13 cellular contexts compared by ENCODE assay signal in the genomic region with DNA sequence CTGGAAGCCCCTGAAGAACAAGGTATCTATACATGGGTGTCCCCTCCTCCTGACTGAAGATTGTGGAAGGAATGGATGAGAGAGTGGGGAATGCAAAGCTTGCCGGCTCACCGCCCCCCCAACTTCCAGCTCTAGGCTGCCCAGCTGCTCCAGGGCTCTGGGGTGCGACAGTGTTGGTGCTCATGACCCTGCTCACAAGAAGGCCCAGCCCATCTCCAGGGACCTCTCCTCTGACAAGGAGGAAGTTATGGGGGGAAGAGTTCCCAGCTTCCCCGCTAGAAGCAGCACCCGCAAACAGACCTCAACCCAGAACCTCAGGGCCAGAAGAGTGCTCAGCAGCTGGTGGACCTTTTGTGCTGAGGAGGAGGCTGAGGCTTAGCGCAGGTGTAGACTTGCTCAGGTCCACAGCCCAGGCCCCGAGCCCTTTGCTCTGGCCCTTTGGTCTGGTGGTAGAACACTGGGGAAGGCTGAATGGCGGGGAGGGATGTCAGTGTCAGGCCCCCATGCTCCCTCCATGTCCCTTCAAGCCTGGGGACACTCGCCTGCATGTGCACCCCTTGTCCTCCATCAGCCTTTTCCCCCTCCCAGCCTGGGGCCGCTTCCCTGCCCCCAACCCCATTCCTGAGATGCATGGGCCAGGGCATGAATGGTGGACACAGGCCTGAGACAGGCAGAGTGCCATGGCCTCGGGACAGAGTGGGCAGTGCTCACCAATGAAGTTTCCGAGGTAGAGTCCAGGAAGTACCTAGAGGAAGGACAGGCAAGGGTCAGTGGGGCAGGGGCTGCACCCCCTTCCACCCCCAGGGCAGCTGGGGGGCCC. TPM values are rescaled to one million over a fixed set of nuclear protein-coding genes. Genes with fewer than 3 reads are reported as not detected.
DNase-seq lines count a peak whose midpoint lies in the region; ATAC-seq and TF ChIP-seq lines count a peak whose summit lies in the region.
"Had no signal": no experiment of that assay in that cellular context is flagged by ENCODE, and none has a peak within 500 bp of the region (broad histone marks: within the 10 kb centered on the region; RNA-seq: fewer than 3 reads in every experiment).

No MANE protein-coding gene starts in this region.

- H3K79me1 ChIP-seq in neuronal stem cell (ENCODE audit: low read depth, low read length) (no peaks in the 10 kb centered on the region), mesendoderm (ENCODE audit: low read length) (no peaks in the 10 kb centered on the region)

- TF ChIP-seq CTCF in CD8-positive, alpha-beta T cell (IDR thresholded peaks at IDR 0.05) = no peak
- peak; percentile 31 for TF ChIP-seq CTCF in NB4 (IDR thresholded peaks at IDR 0.05; ENCODE audit: low read depth, low read length)

- H3K27me3 Mint-ChIP-seq in CD8-positive, alpha-beta T cell (ENCODE audit: low read depth) = peaks cover 32% of the 10 kb centered on the region
- peaks cover 58% of the 10 kb centered on the region for H3K27me3 Mint-ChIP-seq in activated T-helper 1 cell treated with anti-CD3 and anti-CD28 coated beads, Interleukin-12 subunit alpha, Interleukin-12 subunit beta, Interleukin-2, Interleukin-4 antibody, amounts not matched to agents 30 ng/mL and 10 ng/mL and 1 ng/mL, durations not matched to agents 14 hours and 24 hours and 36 hours (ENCODE audit: insufficient read depth)

- H3K18ac ChIP-seq in neuronal stem cell (ENCODE audit: low read length) (peak overlapping the region; percentile 18), mesendoderm (ENCODE audit: low read length) (no peak overlapping the region)

- H3K27ac ChIP-seq in CD8-positive, alpha-beta T cell (ENCODE audit: low read depth, low read length) = no peak overlapping the region
- H3K27ac ChIP-seq in neuronal stem cell (replicated peaks; ENCODE audit: low read length) (no peak overlapping the region), mesendoderm (ENCODE audit: low read depth, low read length) (no peak overlapping the region)

- H2AK5ac ChIP-seq in neuronal stem cell (ENCODE audit: low read depth, low read length) = peak overlapping the region; percentile 78
- H2AK5ac ChIP-seq in mesendoderm (ENCODE audit: low read length) = no peak overlapping the region

- no peak for ATAC-seq in CD8-positive, alpha-beta T cell
- ATAC-seq in GM21786 (IDR thresholded peaks at IDR 0.05; ENCODE audit: unreplicated experiment) = no peak

- H3K14ac ChIP-seq in neuronal stem cell (ENCODE audit: low read length) = no peak overlapping the region

- H2BK15ac ChIP-seq in neuronal stem cell (ENCODE audit: low read length) (no peak overlapping the region), mesendoderm (replicated peaks; ENCODE audit: low read depth) (no peak overlapping the region)

- H3K9ac ChIP-seq in endocrine pancreas (ENCODE audit: control insufficient read depth, insufficient read depth, low read length) = peak overlapping the region; percentile 94
- H3K9ac ChIP-seq in neuronal stem cell (ENCODE audit: low read depth, low read length, poor library complexity) = peak overlapping the region; percentile 94
- H3K9ac ChIP-seq in mesendoderm (ENCODE audit: low read length) = no peak overlapping the region

- peak overlapping the region; percentile 44 for H3K4me3 ChIP-seq in CD8-positive, alpha-beta T cell (ENCODE audit: low read depth, low read length)
- H3K4me3 ChIP-seq in NB4 (ENCODE audit: low read depth, low read length) (no peak overlapping the region), endocrine pancreas (ENCODE audit: control insufficient read depth, insufficient read depth, low read length) (no peak overlapping the region), neuronal stem cell (ENCODE audit: low read length in 2 of 2) (peak overlapping the region in 1 of 2 donors; percentile 68), mesendoderm (ENCODE audit: low read length) (no peak overlapping the region)

- H3K27me3 ChIP-seq in CD8-positive, alpha-beta T cell (ENCODE audit: insufficient read depth, low read length) = peaks cover 21% of the 10 kb centered on the region
- H3K27me3 ChIP-seq in endocrine pancreas (ENCODE audit: control insufficient read depth, insufficient read depth, low read length) = no peaks in the 10 kb centered on the region
- H3K27me3 ChIP-seq in neuronal stem cell (ENCODE audit: control insufficient read depth in 3 of 3, insufficient read depth in 3 of 3, low read depth in 1 of 3, low read length in 3 of 3) = peaks cover 0 to 30% (median 5%) of the 10 kb centered on the region in 3 experiments
- peaks cover 8% of the 10 kb centered on the region for H3K27me3 ChIP-seq in mesendoderm (ENCODE audit: insufficient read depth, low read length, poor library complexity)

- H4K5ac ChIP-seq in mesendoderm (ENCODE audit: low read length) = no peak overlapping the region

- H3K4ac ChIP-seq in neuronal stem cell (ENCODE audit: low read length) = peak overlapping the region; percentile 2
- H3K4ac ChIP-seq in mesendoderm (ENCODE audit: low read depth, low read length) = no peak overlapping the region

- H3K4me1 Mint-ChIP-seq in CD8-positive, alpha-beta T cell (ENCODE audit: low read depth) = peaks cover 11% of the 10 kb centered on the region
- peaks cover 5% of the 10 kb centered on the region for H3K4me1 Mint-ChIP-seq in activated T-helper 1 cell treated with anti-CD3 and anti-CD28 coated beads, Interleukin-12 subunit alpha, Interleukin-12 subunit beta, Interleukin-2, Interleukin-4 antibody, amounts not matched to agents 30 ng/mL and 10 ng/mL and 1 ng/mL, durations not matched to agents 14 hours and 24 hours and 36 hours (ENCODE audit: low read depth)

- H3K56ac ChIP-seq in mesendoderm (ENCODE audit: low read length) = no peak overlapping the region

- H4K91ac ChIP-seq in neuronal stem cell (ENCODE audit: low read depth, low read length, poor library complexity) = no peak overlapping the region

- H4K8ac ChIP-seq in neuronal stem cell (ENCODE audit: low read depth, low read length) (no peak overlapping the region), mesendoderm (ENCODE audit: low read depth, low read length) (no peak overlapping the region)

- peaks cover 11% of the 10 kb centered on the region for H3K4me1 ChIP-seq in CD8-positive, alpha-beta T cell (ENCODE audit: insufficient read depth, low read length)
- H3K4me1 ChIP-seq in endocrine pancreas (ENCODE audit: control insufficient read depth, insufficient read depth, low read length) = no peaks in the 10 kb centered on the region
- peaks cover 5 to 12% of the 10 kb centered on the region in 2 donors for H3K4me1 ChIP-seq in neuronal stem cell (ENCODE audit: control insufficient read depth in 2 of 2, insufficient read depth in 1 of 2, low read depth in 1 of 2, low read length in 2 of 2)
- no peaks in the 10 kb centered on the region for H3K4me1 ChIP-seq in mesendoderm (ENCODE audit: control insufficient read depth, low read depth, low read length)

- H3K27ac Mint-ChIP-seq in CD8-positive, alpha-beta T cell = no peak overlapping the region
- H3K27ac Mint-ChIP-seq in activated T-helper 1 cell treated with anti-CD3 and anti-CD28 coated beads, Interleukin-12 subunit alpha, Interleukin-12 subunit beta, Interleukin-2, Interleukin-4 antibody, amounts not matched to agents 30 ng/mL and 10 ng/mL and 1 ng/mL, durations not matched to agents 14 hours and 24 hours and 36 hours = no peak overlapping the region

- POLR2A ChIA-PET in CD8-positive, alpha-beta T cell (lab: Charles Lee) = no interaction called here

- no peak for TF ChIP-seq POLR2A in NB4 (IDR thresholded peaks at IDR 0.05; ENCODE audit: extremely low read depth, insufficient read length)

- no peak overlapping the region for H2BK5ac ChIP-seq in neuronal stem cell (ENCODE audit: low read length)
- no peak overlapping the region for H2BK5ac ChIP-seq in mesendoderm (ENCODE audit: low read length)

- no peaks in the 10 kb centered on the region for H3K36me3 ChIP-seq in CD8-positive, alpha-beta T cell (ENCODE audit: insufficient read depth, low read length)
- H3K36me3 ChIP-seq in endocrine pancreas (ENCODE audit: control insufficient read depth, insufficient read depth, low read length) (no peaks in the 10 kb centered on the region), neuronal stem cell (replicated peaks in 1 of 2; ENCODE audit: control insufficient read depth in 2 of 2, insufficient read depth in 2 of 2, low read length in 2 of 2) (peaks cover 0 to 28% of the 10 kb centered on the region in 2 donors), mesendoderm (ENCODE audit: control insufficient read depth, insufficient read depth, low read length) (no peaks in the 10 kb centered on the region)

- intact Hi-C loops in CD8-positive, alpha-beta T cell (cut with DNase I, micrococcal nuclease) = no loop called here
- intact Hi-C loops in activated T-helper 1 cell treated with anti-CD3 and anti-CD28 coated beads, Interleukin-12 subunit alpha, Interleukin-12 subunit beta, Interleukin-2, Interleukin-4 antibody, amounts not matched to agents 30 ng/mL and 10 ng/mL and 1 ng/mL, durations not matched to agents 14 hours and 24 hours and 36 hours (cut with micrococcal nuclease) = loop anchor here (1.0 kb wide), 1 partner anchor 8 kb away; no protein-coding TSS in a partner anchor

- no peaks in the 10 kb centered on the region for H3K36me3 Mint-ChIP-seq in CD8-positive, alpha-beta T cell
- no peaks in the 10 kb centered on the region for H3K36me3 Mint-ChIP-seq in activated T-helper 1 cell treated with anti-CD3 and anti-CD28 coated beads, Interleukin-12 subunit alpha, Interleukin-12 subunit beta, Interleukin-2, Interleukin-4 antibody, amounts not matched to agents 30 ng/mL and 10 ng/mL and 1 ng/mL, durations not matched to agents 14 hours and 24 hours and 36 hours (ENCODE audit: low read depth)

- peak overlapping the region; percentile 90 for H3K4me3 Mint-ChIP-seq in CD8-positive, alpha-beta T cell
- H3K4me3 Mint-ChIP-seq in activated T-helper 1 cell treated with anti-CD3 and anti-CD28 coated beads, Interleukin-12 subunit alpha, Interleukin-12 subunit beta, Interleukin-2, Interleukin-4 antibody, amounts not matched to agents 30 ng/mL and 10 ng/mL and 1 ng/mL, durations not matched to agents 14 hours and 24 hours and 36 hours = no peak overlapping the region

- no peaks in the 10 kb centered on the region for H3K9me3 ChIP-seq in CD8-positive, alpha-beta T cell (ENCODE audit: low read length)
- H3K9me3 ChIP-seq in endocrine pancreas (ENCODE audit: control insufficient read depth, low read length) = no peaks in the 10 kb centered on the region
- H3K9me3 ChIP-seq in neuronal stem cell (replicated peaks in 1 of 2; ENCODE audit: control insufficient read depth in 2 of 2, insufficient read depth in 1 of 2, low read depth in 1 of 2, low read length in 2 of 2) = peaks cover 0 to 1% of the 10 kb centered on the region in 2 donors

- WGBS in neuronal stem cell (ENCODE audit: extremely low coverage in 2 of 2, insufficient read length in 2 of 2, insufficient replicate concordance in 1 of 2), 2 donors = no CpG with 5 or more reads among the region's 12 CpGs
- WGBS in mesendoderm (ENCODE audit: extremely low coverage, insufficient coverage, low lambda C conversion rate) = no CpG with 5 or more reads among the region's 12 CpGs

- H3K9me3 Mint-ChIP-seq in CD8-positive, alpha-beta T cell = no peaks in the 10 kb centered on the region
- H3K9me3 Mint-ChIP-seq in activated T-helper 1 cell treated with anti-CD3 and anti-CD28 coated beads, Interleukin-12 subunit alpha, Interleukin-12 subunit beta, Interleukin-2, Interleukin-4 antibody, amounts not matched to agents 30 ng/mL and 10 ng/mL and 1 ng/mL, durations not matched to agents 14 hours and 24 hours and 36 hours = no peaks in the 10 kb centered on the region
- H3K9me3 Mint-ChIP-seq: activated naive CD4-positive, alpha-beta T cell treated with anti-CD3 and anti-CD28 coated beads, Interleukin-2, amount 50 U/mL, for 72 hours had no signal

- H2BK12ac ChIP-seq in neuronal stem cell (ENCODE audit: low read length) = peak overlapping the region; percentile 47

- H3K23ac ChIP-seq in neuronal stem cell (ENCODE audit: low read depth, low read length, poor library complexity) (peak overlapping the region; percentile 47), mesendoderm (ENCODE audit: low read length) (no peak overlapping the region)

- no peaks in the 10 kb centered on the region for H3K79me2 ChIP-seq in mesendoderm (ENCODE audit: control insufficient read depth, insufficient read depth, low read length)

- H3K4me2 ChIP-seq in neuronal stem cell (ENCODE audit: insufficient read depth, low read length, poor library complexity, severe bottlenecking) (no peak overlapping the region), mesendoderm (ENCODE audit: low read length) (no peak overlapping the region)

- H2AFZ ChIP-seq in neuronal stem cell (ENCODE audit: low read length) = peak overlapping the region; percentile 89

- no peak for DNase-seq in CD8-positive, alpha-beta T cell
- DNase-seq in NB4 (ENCODE audit: low read depth) (peak; percentile 80), neuronal stem cell (ENCODE audit: low spot score) (no peak), NCI-H2227 treated with DMSO at 0.1 percent for 48 hours (lab: John Stamatoyannopoulos, UW) (no peak), mesendoderm (no peak)
- DNase-seq in activated T-helper 1 cell treated with anti-CD3 and anti-CD28 coated beads, Interleukin-12 subunit alpha, Interleukin-12 subunit beta, Interleukin-2, Interleukin-4 antibody, amounts not matched to agents 30 ng/mL and 10 ng/mL and 1 ng/mL, durations not matched to agents 14 hours and 24 hours and 36 hours (ENCODE audit: low spot score) = no peak
- DNase-seq: erythroblast, NCI-H1092 had no signal

- CTCF ChIA-PET in CD8-positive, alpha-beta T cell (lab: Charles Lee) = interaction anchor here (1.1 to 2.9 kb wide), 3 partner anchors 9 to 22 kb away, joined by 3 to 12 read pairs (median 4); no protein-coding TSS in a partner anchor

- H2BK120ac ChIP-seq in neuronal stem cell (ENCODE audit: low read depth, low read length) (no peak overlapping the region), mesendoderm (ENCODE audit: low read depth, low read length) (no peak overlapping the region)

RNA-seq across cellular contexts. Expression of a gene that starts 1.3 kb away (rescaled TPM):
- total RNA-seq in CD8-positive, alpha-beta T cell = not detected
- polyA plus RNA-seq in neuronal stem cell (2013, experiment 1 of 2) = 2.1 TPM
- polyA plus RNA-seq in neuronal stem cell (2013, experiment 2 of 2) = 2.1 TPM
- not detected in 2 replicates for total RNA-seq in activated T-helper 1 cell treated with anti-CD3 and anti-CD28 coated beads, Interleukin-12 subunit alpha, Interleukin-12 subunit beta, Interleukin-2, Interleukin-4 antibody, amounts not matched to agents 30 ng/mL and 10 ng/mL and 1 ng/mL, durations not matched to agents 14 hours and 24 hours and 36 hours
- polyA plus RNA-seq in mesendoderm (2013, experiment 1 of 2) = 0.27 TPM
- 0.15 TPM for polyA plus RNA-seq in mesendoderm (2013, experiment 2 of 2)
- total RNA-seq: activated naive CD4-positive, alpha-beta T cell treated with anti-CD3 and anti-CD28 coated beads, Interleukin-2, amount 50 U/mL, for 72 hours had no signal
- polyA plus RNA-seq: keratinocyte had no signal

RNA-seq across cellular contexts. Expression of a gene that starts 1.4 kb away (rescaled TPM):
- not detected for total RNA-seq in CD8-positive, alpha-beta T cell
- 0.38 TPM for polyA plus RNA-seq in neuronal stem cell (2013, experiment 1 of 2)
- 0.48 TPM for polyA plus RNA-seq in neuronal stem cell (2013, experiment 2 of 2)
- total RNA-seq in activated T-helper 1 cell treated with anti-CD3 and anti-CD28 coated beads, Interleukin-12 subunit alpha, Interleukin-12 subunit beta, Interleukin-2, Interleukin-4 antibody, amounts not matched to agents 30 ng/mL and 10 ng/mL and 1 ng/mL, durations not matched to agents 14 hours and 24 hours and 36 hours = not detected in 2 replicates
- polyA plus RNA-seq in mesendoderm (2013, experiment 1 of 2) = not detected
- 0.01 TPM for polyA plus RNA-seq in mesendoderm (2013, experiment 2 of 2)
- total RNA-seq: activated naive CD4-positive, alpha-beta T cell treated with anti-CD3 and anti-CD28 coated beads, Interleukin-2, amount 50 U/mL, for 72 hours; OCI-LY7 had no signal
- polyA plus RNA-seq: keratinocyte had no signal

RNA-seq across cellular contexts. Expression of a gene that starts 23.7 kb away (rescaled TPM):
- not detected for total RNA-seq in CD8-positive, alpha-beta T cell
- polyA plus RNA-seq in neuronal stem cell (2013, experiment 1 of 2) = 1.1 TPM
- polyA plus RNA-seq in neuronal stem cell (2013, experiment 2 of 2) = 0.84 TPM
- total RNA-seq in activated T-helper 1 cell treated with anti-CD3 and anti-CD28 coated beads, Interleukin-12 subunit alpha, Interleukin-12 subunit beta, Interleukin-2, Interleukin-4 antibody, amounts not matched to agents 30 ng/mL and 10 ng/mL and 1 ng/mL, durations not matched to agents 14 hours and 24 hours and 36 hours = not detected in 2 replicates
- 0.03 TPM for polyA plus RNA-seq in mesendoderm (2013, experiment 1 of 2)
- not detected for polyA plus RNA-seq in mesendoderm (2013, experiment 2 of 2)
- total RNA-seq: activated naive CD4-positive, alpha-beta T cell treated with anti-CD3 and anti-CD28 coated beads, Interleukin-2, amount 50 U/mL, for 72 hours; OCI-LY7 had no signal
- polyA plus RNA-seq: keratinocyte had no signal

RNA-seq across cellular contexts. Expression of a gene that starts 49.9 kb away (rescaled TPM):
- not detected for total RNA-seq in CD8-positive, alpha-beta T cell
- 0.54 TPM for polyA plus RNA-seq in neuronal stem cell (2013, experiment 1 of 2)
- polyA plus RNA-seq in neuronal stem cell (2013, experiment 2 of 2) = 0.48 TPM
- 0.29 and 0.44 TPM in 2 replicates for total RNA-seq in activated T-helper 1 cell treated with anti-CD3 and anti-CD28 coated beads, Interleukin-12 subunit alpha, Interleukin-12 subunit beta, Interleukin-2, Interleukin-4 antibody, amounts not matched to agents 30 ng/mL and 10 ng/mL and 1 ng/mL, durations not matched to agents 14 hours and 24 hours and 36 hours
- 0.14 TPM for polyA plus RNA-seq in mesendoderm (2013, experiment 1 of 2)
- polyA plus RNA-seq in mesendoderm (2013, experiment 2 of 2) = 0.22 TPM
